ENCODE assay signal across 8 cellular contexts in the genomic region with DNA sequence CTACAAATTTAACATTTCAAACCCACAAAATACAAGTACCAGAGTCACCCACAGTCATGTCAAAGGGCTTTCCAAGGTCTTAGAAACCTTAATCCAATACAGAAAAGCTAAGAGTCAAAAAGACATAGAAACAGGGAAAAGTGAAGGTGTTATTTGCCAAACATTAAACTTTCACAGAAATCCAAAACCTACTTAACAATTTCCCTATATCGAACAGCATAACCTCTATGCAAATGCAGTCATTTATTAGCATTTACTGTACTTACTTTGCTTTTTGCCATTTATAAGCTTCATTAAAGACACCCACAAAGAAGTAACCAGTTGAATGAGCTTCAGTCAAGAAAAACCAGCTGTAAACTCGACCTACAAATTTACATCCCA. TPM values are rescaled to one million over a fixed set of nuclear protein-coding genes. Genes with fewer than 3 reads are reported as not detected.
A peak's percentile ranks its signal among the peaks of the same experiment; 100 is the strongest.
DNase-seq lines count a peak whose midpoint lies in the region; ATAC-seq, FAIRE-seq and TF ChIP-seq lines count a peak whose summit lies in the region.

No MANE protein-coding gene starts in this region.

- TF ChIP-seq CTCF in BE2C (IDR thresholded peaks at IDR 0.05; ENCODE audit: low read depth, low read length) = no peak
- TF ChIP-seq CTCF in endothelial cell of umbilical vein (IDR thresholded peaks at IDR 0.05; ENCODE audit: extremely low read depth in 1 of 2, insufficient read depth in 1 of 2, low read depth in 1 of 2, low read length in 2 of 2) = no peak
- TF ChIP-seq CTCF in neutrophil (IDR thresholded peaks at IDR 0.05) = no peak

- TF ChIP-seq POLR2A in endothelial cell of umbilical vein (IDR thresholded peaks at IDR 0.05; ENCODE audit: low read depth, low read length) = no peak

- dilution Hi-C loops in endothelial cell of umbilical vein (cut with MboI; ENCODE audit: extremely low pct_ligation_motif_present, low sequenced_read_pairs) = no loop called here

- H3K27ac ChIP-seq in KOPT-K1 (ENCODE audit: low read depth, low read length, poor library complexity, severe bottlenecking) (peak overlapping the region; percentile 85), endothelial cell of umbilical vein (ENCODE audit: insufficient read depth, low read depth, low read length) (no peak overlapping the region), neutrophil (no peak overlapping the region)

- peaks cover 10% of the 10 kb centered on the region for H3K79me2 ChIP-seq in endothelial cell of umbilical vein (ENCODE audit: control insufficient read depth, insufficient read depth, low read length)

- peak overlapping the region; percentile 87 for H3K4me2 ChIP-seq in endothelial cell of umbilical vein (ENCODE audit: insufficient read depth, low read length)

- POLR2A ChIA-PET in endothelial cell of umbilical vein (lab: Charles Lee) = interaction anchor here (1.2 to 1.5 kb wide), 3 partner anchors 16 to 251 kb away, joined by 3 to 7 read pairs (median 5); a partner anchor contains a TSS

- H3K36me3 ChIP-seq in BE2C = peaks cover 3% of the 10 kb centered on the region; the same call in 1 of the 2 replicates
- H3K36me3 ChIP-seq in KOPT-K1 (ENCODE audit: insufficient read depth, low read length) = peaks cover 11% of the 10 kb centered on the region; the same call in 1 of the 2 replicates
- no peaks in the 10 kb centered on the region for H3K36me3 ChIP-seq in endothelial cell of umbilical vein (ENCODE audit: control insufficient read depth in 2 of 2, extremely low read depth in 1 of 2, insufficient read depth in 2 of 2, low read length in 2 of 2)
- H3K36me3 ChIP-seq in neutrophil = no peaks in the 10 kb centered on the region

- H3K4me1 ChIP-seq in BE2C (peaks cover 7% of the 10 kb centered on the region), endothelial cell of umbilical vein (ENCODE audit: control insufficient read depth, extremely low read depth, insufficient read depth, low read length) (peaks cover 12% of the 10 kb centered on the region), neutrophil (ENCODE audit: control insufficient read depth in 1 of 2, insufficient read depth in 1 of 2, low read depth in 1 of 2, low read length in 1 of 2) (peaks cover 17 to 24% of the 10 kb centered on the region in 2 experiments)

- no peak overlapping the region for H3K9ac ChIP-seq in endothelial cell of umbilical vein (replicated peaks; ENCODE audit: extremely low read depth, insufficient read depth, low read length)

- CTCF ChIA-PET in endothelial cell of umbilical vein (lab: Charles Lee) = interaction anchor here (1.0 to 1.9 kb wide), 6 partner anchors 10 to 89 kb away, joined by 3 to 8 read pairs (median 4); a partner anchor contains a TSS

- H3K27me3 ChIP-seq in BE2C (no peaks in the 10 kb centered on the region), endothelial cell of umbilical vein (ENCODE audit: control insufficient read depth in 2 of 2, insufficient read depth in 2 of 2, low read length in 2 of 2) (no peaks in the 10 kb centered on the region), neutrophil (peaks cover 50% of the 10 kb centered on the region)

- H3K4me3 ChIP-seq in BE2C (ENCODE audit: low read depth, low read length) (peak overlapping the region; percentile 81), endothelial cell of umbilical vein (replicated peaks in 1 of 3; ENCODE audit: insufficient read depth in 1 of 3, low read depth in 1 of 3, low read length in 3 of 3) (peak overlapping the region; percentile 17 to 62 (median 61)), neutrophil (ENCODE audit: low read depth in 1 of 2, low read length in 1 of 2) (peak overlapping the region; percentile 55 to 60)

- peak overlapping the region; percentile 32 for H2AFZ ChIP-seq in endothelial cell of umbilical vein (ENCODE audit: low read depth, low read length)

- H3K9me1 ChIP-seq in endothelial cell of umbilical vein (replicated peaks; ENCODE audit: control insufficient read depth, extremely low read depth, insufficient read depth, low read length) = no peaks in the 10 kb centered on the region

- BruUV-seq in endothelial cell of umbilical vein (replicated peaks; lab: Mats Ljungman, UMichigan) = TSS peak; percentile 17

- no peaks in the 10 kb centered on the region for H4K20me1 ChIP-seq in endothelial cell of umbilical vein (replicated peaks; ENCODE audit: control insufficient read depth, extremely low read depth, insufficient read depth, low read length)

- no peak for ATAC-seq in stimulated activated naive CD8-positive, alpha-beta T cell treated with anti-CD3 and anti-CD28 coated beads, Interleukin-15, Interleukin-2, amounts not matched to agents 100 U/mL and 50 U/mL, for 24 hours

- no peak for DNase-seq in BE2C
- no peak for DNase-seq in endothelial cell of umbilical vein (ENCODE audit: low read depth, low spot score)
- DNase-seq in effector CD4-positive, alpha-beta T cell = no peak
- DNase-seq in stimulated activated naive CD8-positive, alpha-beta T cell treated with anti-CD3 and anti-CD28 coated beads, Interleukin-15, Interleukin-2, amounts not matched to agents 100 U/mL and 50 U/mL, for 24 hours = no peak
- no peak for DNase-seq in NCI-H1105 treated with DMSO at 0.1 percent for 48 hours (lab: John Stamatoyannopoulos, UW)
- DNase-seq in NCI-H2196 (lab: John Stamatoyannopoulos, UW; ENCODE audit: unreplicated experiment) = no peak

- intact Hi-C loops in endothelial cell of umbilical vein (cut with micrococcal nuclease) = loop anchor here (5.0 kb wide), 1 partner anchor 76 kb away; no protein-coding TSS in a partner anchor

- no peak for FAIRE-seq in endothelial cell of umbilical vein (lab: Jason Lieb, UNC)

- H3K9me3 ChIP-seq in BE2C = no peaks in the 10 kb centered on the region
- H3K9me3 ChIP-seq in KOPT-K1 (ENCODE audit: insufficient read depth, low read length, poor library complexity, severe bottlenecking) = no peaks in the 10 kb centered on the region
- H3K9me3 ChIP-seq in endothelial cell of umbilical vein (replicated peaks; ENCODE audit: control insufficient read depth, insufficient read depth, low read length) = no peaks in the 10 kb centered on the region
- no peaks in the 10 kb centered on the region for H3K9me3 ChIP-seq in neutrophil

TF ChIP-seq in endothelial cell of umbilical vein, 7 proteins besides CTCF, POLR2A, EP300 and RAD21:
- TF ChIP-seq POLR2AphosphoS5 (IDR thresholded peaks at IDR 0.05; ENCODE audit: insufficient read depth, low read depth, low read length) = no peak

RNA-seq across cellular contexts. Expression of a gene that starts 1.6 kb away (rescaled TPM):
- 9.7 TPM for polyA plus RNA-seq in BE2C (2012; ENCODE audit: insufficient read depth, insufficient read length, low read depth)
- total RNA-seq in endothelial cell of umbilical vein = 6.3 and 6.9 TPM in 2 replicates
- 1.6 and 2.0 TPM in 2 replicates for polyA plus RNA-seq in endothelial cell of umbilical vein
- polyA plus RNA-seq in endothelial cell of umbilical vein (2011; cell fraction: cytosol; rRNA removed) = 2.6 and 2.7 TPM in 2 replicates
- polyA plus RNA-seq in endothelial cell of umbilical vein (2011; cell fraction: nucleus; rRNA removed) = 1.3 and 2.9 TPM in 2 replicates
- 2.0 and 2.5 TPM in 2 replicates for polyA plus RNA-seq in endothelial cell of umbilical vein (2012)
- 6.2 and 6.9 TPM in 2 replicates for polyA minus RNA-seq in endothelial cell of umbilical vein
- polyA minus RNA-seq in endothelial cell of umbilical vein (2011; cell fraction: cytosol; rRNA and poly(A)+ RNA removed) = 6.3 TPM
- polyA minus RNA-seq in endothelial cell of umbilical vein (2011; cell fraction: nucleus; rRNA and poly(A)+ RNA removed) = 2.4 and 3.5 TPM in 2 replicates

RNA-seq across cellular contexts. Expression of a gene that starts 58.0 kb away (rescaled TPM):
- 3.5 TPM for polyA plus RNA-seq in BE2C (2012; ENCODE audit: insufficient read depth, insufficient read length, low read depth)
- total RNA-seq in endothelial cell of umbilical vein = 34.9 and 39.7 TPM in 2 replicates
- polyA plus RNA-seq in endothelial cell of umbilical vein = 1.5 and 2.6 TPM in 2 replicates
- polyA plus RNA-seq in endothelial cell of umbilical vein (2011; cell fraction: cytosol; rRNA removed) = 3.0 and 3.5 TPM in 2 replicates
- 8.3 and 9.5 TPM in 2 replicates for polyA plus RNA-seq in endothelial cell of umbilical vein (2011; cell fraction: nucleus; rRNA removed)
- 7.5 and 17.8 TPM in 2 replicates for polyA plus RNA-seq in endothelial cell of umbilical vein (2012)
- 4.5 and 6.6 TPM in 2 replicates for polyA minus RNA-seq in endothelial cell of umbilical vein
- 11.6 TPM for polyA minus RNA-seq in endothelial cell of umbilical vein (2011; cell fraction: cytosol; rRNA and poly(A)+ RNA removed)
- polyA minus RNA-seq in endothelial cell of umbilical vein (2011; cell fraction: nucleus; rRNA and poly(A)+ RNA removed) = 6.4 and 14.6 TPM in 2 replicates
